Comparison of ENCODE assay signal across 24 cellular contexts in the genomic region with DNA sequence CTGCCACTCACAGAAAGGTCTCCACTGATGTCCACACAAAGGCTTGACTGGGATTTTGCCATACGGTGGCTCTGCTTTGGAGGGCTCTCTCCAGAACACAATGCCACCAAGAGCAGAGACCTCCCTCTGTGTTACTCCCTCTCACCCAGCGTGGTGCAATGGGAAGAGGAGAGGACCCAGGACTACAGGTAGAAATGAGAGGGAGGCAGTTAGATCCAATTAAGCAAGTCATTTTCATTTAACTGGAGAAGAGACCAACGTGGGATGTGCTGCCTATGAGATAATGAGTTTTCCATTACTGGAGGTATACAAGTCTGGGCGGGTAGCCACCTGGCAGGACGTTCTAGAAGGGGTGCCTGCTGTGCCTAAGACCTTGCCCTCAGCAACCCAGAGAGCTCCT. TPM values are rescaled to one million over a fixed set of nuclear protein-coding genes. Genes with fewer than 3 reads are reported as not detected.
A peak's percentile ranks its signal among the peaks of the same experiment; 100 is the strongest.
DNase-seq lines count a peak whose midpoint lies in the region; ATAC-seq and TF ChIP-seq lines count a peak whose summit lies in the region.
"Had no signal": no experiment of that assay in that cellular context is flagged by ENCODE, and none has a peak within 500 bp of the region (broad histone marks: within the 10 kb centered on the region; RNA-seq: fewer than 3 reads in every experiment).

No MANE protein-coding gene starts in this region.

- peak overlapping the region in 1 of 2 experiments; percentile 70 for H3K18ac ChIP-seq in mesenchymal stem cell (ENCODE audit: low read depth in 1 of 2, low read length in 2 of 2)

- POLR2A ChIA-PET in activated CD8-positive, alpha-beta T cell treated with anti-CD3 and anti-CD28 coated beads for 36 hours (lab: Charles Lee), result interaction anchor here (0.6 kb wide), 1 partner anchor 20 kb away, joined by 3 read pairs; no protein-coding TSS in a partner anchor

- no peak for TF ChIP-seq POLR2A in prostate gland (IDR thresholded peaks at IDR 0.05)

- intact Hi-C loops in prostate gland (cut with DNase I), result no loop called here
- intact Hi-C loops in activated CD8-positive, alpha-beta T cell treated with anti-CD3 and anti-CD28 coated beads for 36 hours (cut with micrococcal nuclease), result no loop called here

- H3K9me3 ChIP-seq in mesenchymal stem cell (ENCODE audit: control insufficient read depth, low read length), result no peaks in the 10 kb centered on the region
- no peaks in the 10 kb centered on the region for H3K9me3 ChIP-seq in smooth muscle cell (replicated peaks; ENCODE audit: low read depth)
- no peaks in the 10 kb centered on the region for H3K9me3 ChIP-seq in prostate gland
- H3K9me3 ChIP-seq: gastroesophageal sphincter, ovary had no signal

- H3F3A ChIP-seq in smooth muscle cell (ENCODE audit: low read depth), result peaks cover 52% of the 10 kb centered on the region

- no peaks in the 10 kb centered on the region for H3K9me3 Mint-ChIP-seq in brain
- H3K9me3 Mint-ChIP-seq in activated CD8-positive, alpha-beta T cell treated with anti-CD3 and anti-CD28 coated beads for 36 hours, result no peaks in the 10 kb centered on the region
- H3K9me3 Mint-ChIP-seq: activated naive CD4-positive, alpha-beta T cell treated with anti-CD3 and anti-CD28 coated beads, Interleukin-2, amount 10 ng/mL, durations not matched to agents 7 days and 5 days; activated T-cell treated with anti-CD3 and anti-CD28 coated beads, Interleukin-2, amount 50 U/mL, for 72 hours; CD8-positive, alpha-beta T cell; naive B cell; stimulated activated memory B cell treated with anti-CD40 and anti-IgM and Interleukin-4, amounts not matched to agents 10 μg/mL and 1 μg/mL and 100 μg/mL, for 72 hours had no signal

- peaks cover 21% of the 10 kb centered on the region for H3K79me1 ChIP-seq in mesenchymal stem cell (replicated peaks; ENCODE audit: low read length, poor library complexity, severe bottlenecking)

- H4K91ac ChIP-seq in mesenchymal stem cell (ENCODE audit: low read length), result peak overlapping the region; percentile 75

- peak overlapping the region in 1 of 2 experiments; percentile 87 for H3K14ac ChIP-seq in mesenchymal stem cell (ENCODE audit: low read length in 2 of 2)

- no peak overlapping the region for H3K4me2 ChIP-seq in mesenchymal stem cell (ENCODE audit: low read length, poor library complexity, severe bottlenecking)
- H3K4me2 ChIP-seq in smooth muscle cell, result peak overlapping the region; percentile 74

- DNase-seq in NCI-H69 (lab: John Stamatoyannopoulos, UW) (peak; percentile 41), mesenchymal stem cell (no peak), smooth muscle cell (lab: John Stamatoyannopoulos, UW; ENCODE audit: unreplicated experiment) (no peak), prostate gland (ENCODE audit: low spot score) (no peak)
- no peak for DNase-seq in activated CD8-positive, alpha-beta T cell treated with anti-CD3 and anti-CD28 coated beads for 36 hours
- DNase-seq: activated CD4-positive, alpha-beta T cell treated with anti-CD3 and anti-CD28 coated beads for 1 hour; activated naive CD4-positive, alpha-beta T cell treated with anti-CD3 and anti-CD28 coated beads, Interleukin-2, amount 10 ng/mL, durations not matched to agents 7 days and 5 days; activated T-cell treated with anti-CD3 and anti-CD28 coated beads, Interleukin-2, amount 50 U/mL, for 72 hours; AML-193; amygdala; CD8-positive, alpha-beta T cell; central memory CD4-positive, alpha-beta T cell; H7; naive B cell; NCI-H2171 treated with DMSO at 0.1 percent for 48 hours; NCI-H526; ovary had no signal

- H4K8ac ChIP-seq in mesenchymal stem cell (ENCODE audit: low read length), result peak overlapping the region; percentile 19

- peak overlapping the region in 1 of 2 experiments; percentile 34 for H3K23ac ChIP-seq in mesenchymal stem cell (ENCODE audit: low read length in 2 of 2)

- H3K27me3 ChIP-seq in mesenchymal stem cell (ENCODE audit: control insufficient read depth in 1 of 2, insufficient read depth in 1 of 2, low read length in 2 of 2) (no peaks in the 10 kb centered on the region), smooth muscle cell (ENCODE audit: low read depth) (no peaks in the 10 kb centered on the region), prostate gland (replicated peaks; ENCODE audit: insufficient read depth) (no peaks in the 10 kb centered on the region)
- H3K27me3 ChIP-seq: gastroesophageal sphincter, ovary had no signal

- peak overlapping the region; percentile 66 for H2AK5ac ChIP-seq in mesenchymal stem cell (ENCODE audit: low read length, severe bottlenecking)

- H3K36me3 ChIP-seq in mesenchymal stem cell (ENCODE audit: control insufficient read depth in 1 of 2, insufficient read depth in 2 of 2, low read depth in 1 of 2, low read length in 2 of 2), result no peaks in the 10 kb centered on the region
- H3K36me3 ChIP-seq in smooth muscle cell (ENCODE audit: low read depth), result no peaks in the 10 kb centered on the region
- no peaks in the 10 kb centered on the region for H3K36me3 ChIP-seq in prostate gland
- H3K36me3 ChIP-seq: gastroesophageal sphincter, ovary had no signal

- H3K4me1 Mint-ChIP-seq in brain, result peaks cover 99% of the 10 kb centered on the region
- peaks cover 30% of the 10 kb centered on the region for H3K4me1 Mint-ChIP-seq in activated CD8-positive, alpha-beta T cell treated with anti-CD3 and anti-CD28 coated beads for 36 hours (ENCODE audit: low read depth)

- H3K4me1 ChIP-seq in mesenchymal stem cell (ENCODE audit: control insufficient read depth, insufficient read depth, low read depth, low read length), result peaks cover 26% of the 10 kb centered on the region
- H3K4me1 ChIP-seq in smooth muscle cell (ENCODE audit: low read depth), result peaks cover 65% of the 10 kb centered on the region
- H3K4me1 ChIP-seq in prostate gland (replicated peaks), result peaks cover 21% of the 10 kb centered on the region

- peaks cover 40% of the 10 kb centered on the region for H3K79me2 ChIP-seq in smooth muscle cell (ENCODE audit: low read depth)

- H3K27ac ChIP-seq in mesenchymal stem cell (ENCODE audit: low read length, poor library complexity, severe bottlenecking), result no peak overlapping the region
- H3K27ac ChIP-seq in smooth muscle cell (ENCODE audit: low read depth), result peak overlapping the region; percentile 98
- no peak overlapping the region for H3K27ac ChIP-seq in prostate gland
- H3K27ac ChIP-seq: gastroesophageal sphincter, ovary had no signal

- peak overlapping the region; percentile 40 to 43 for H2BK12ac ChIP-seq in mesenchymal stem cell (ENCODE audit: low read length in 2 of 2)

- TF ChIP-seq CTCF in brain (conservative IDR thresholded peaks at IDR 0.05) (no peak), smooth muscle cell (IDR thresholded peaks at IDR 0.05; ENCODE audit: borderline replicate concordance, insufficient read depth, poor library complexity, severe bottlenecking) (no peak), prostate gland (IDR thresholded peaks at IDR 0.05) (no peak)
- TF ChIP-seq CTCF in activated CD8-positive, alpha-beta T cell treated with anti-CD3 and anti-CD28 coated beads for 36 hours (IDR thresholded peaks at IDR 0.05), result no peak

- CTCF ChIA-PET in activated CD8-positive, alpha-beta T cell treated with anti-CD3 and anti-CD28 coated beads for 36 hours (lab: Charles Lee), result interaction anchor here (0.9 kb wide), 1 partner anchor 13 kb away, joined by 3 read pairs; no protein-coding TSS in a partner anchor

- no peak overlapping the region for H2BK15ac ChIP-seq in mesenchymal stem cell (ENCODE audit: low read depth, poor library complexity, severe bottlenecking)

- no peak overlapping the region for H2BK5ac ChIP-seq in mesenchymal stem cell (ENCODE audit: low read depth, low read length, poor library complexity, severe bottlenecking)

- H3K27me3 Mint-ChIP-seq in brain, result no peaks in the 10 kb centered on the region
- H3K27me3 Mint-ChIP-seq in activated CD8-positive, alpha-beta T cell treated with anti-CD3 and anti-CD28 coated beads for 36 hours, result no peaks in the 10 kb centered on the region
- H3K27me3 Mint-ChIP-seq: activated naive CD4-positive, alpha-beta T cell treated with anti-CD3 and anti-CD28 coated beads, Interleukin-2, amount 10 ng/mL, durations not matched to agents 7 days and 5 days; naive B cell; stimulated activated memory B cell treated with anti-CD40 and anti-IgM and Interleukin-4, amounts not matched to agents 10 μg/mL and 1 μg/mL and 100 μg/mL, for 72 hours had no signal

- WGBS in mesenchymal stem cell, result 84% methylated on average over 4 of the region's 5 CpGs
- WGBS in smooth muscle cell (ENCODE audit: low lambda C conversion rate), result 85% methylated on average over 5 of the region's 5 CpGs
- WGBS in prostate gland, result 64% methylated on average over 5 of the region's 5 CpGs

- H3K27ac Mint-ChIP-seq in brain, result peak overlapping the region in 3 of 5 experiments; percentile 53 to 94 (median 84)
- no peak overlapping the region for H3K27ac Mint-ChIP-seq in activated CD8-positive, alpha-beta T cell treated with anti-CD3 and anti-CD28 coated beads for 36 hours
- H3K27ac Mint-ChIP-seq: activated naive CD4-positive, alpha-beta T cell treated with anti-CD3 and anti-CD28 coated beads, Interleukin-2, amount 10 ng/mL, durations not matched to agents 7 days and 5 days; activated T-cell treated with anti-CD3 and anti-CD28 coated beads, Interleukin-2, amount 50 U/mL, for 72 hours; CD8-positive, alpha-beta T cell; stimulated activated memory B cell treated with anti-CD40 and anti-IgM and Interleukin-4, amounts not matched to agents 10 μg/mL and 1 μg/mL and 100 μg/mL, for 72 hours had no signal

- H3K4ac ChIP-seq in mesenchymal stem cell (ENCODE audit: low read depth in 1 of 2, low read length in 2 of 2), result no peak overlapping the region

- H2AFZ ChIP-seq in mesenchymal stem cell (ENCODE audit: low read depth, low read length) (no peak overlapping the region), smooth muscle cell (ENCODE audit: low read depth) (no peak overlapping the region)

- H2BK120ac ChIP-seq in mesenchymal stem cell (ENCODE audit: low read depth, low read length), result no peak overlapping the region

- H3K9ac ChIP-seq in mesenchymal stem cell (ENCODE audit: low read length) (no peak overlapping the region), smooth muscle cell (ENCODE audit: low read depth) (peak overlapping the region; percentile 73)

- peaks cover 78% of the 10 kb centered on the region for H4K20me1 ChIP-seq in smooth muscle cell (ENCODE audit: low read depth)

- no peak for ATAC-seq in HG02970 (IDR thresholded peaks at IDR 0.05; ENCODE audit: low FRiP score, unreplicated experiment)
- no peak for ATAC-seq in activated CD8-positive, alpha-beta T cell treated with anti-CD3 and anti-CD28 coated beads for 36 hours
- no peak for ATAC-seq in GM18502 (IDR thresholded peaks at IDR 0.05; ENCODE audit: poor library complexity, unreplicated experiment)
- ATAC-seq: activated T-cell treated with anti-CD3 and anti-CD28 coated beads, Interleukin-2, amount 50 U/mL, for 72 hours; CD8-positive, alpha-beta T cell; gastroesophageal sphincter; K562; sciatic nerve; stimulated activated memory B cell treated with anti-CD40 and anti-IgM and Interleukin-4, amounts not matched to agents 10 μg/mL and 1 μg/mL and 100 μg/mL, for 72 hours had no signal

- H3K4me3 Mint-ChIP-seq in brain, result no peak overlapping the region
- H3K4me3 Mint-ChIP-seq in activated CD8-positive, alpha-beta T cell treated with anti-CD3 and anti-CD28 coated beads for 36 hours, result no peak overlapping the region
- H3K4me3 Mint-ChIP-seq: activated naive CD4-positive, alpha-beta T cell treated with anti-CD3 and anti-CD28 coated beads, Interleukin-2, amount 10 ng/mL, durations not matched to agents 7 days and 5 days; activated T-cell treated with anti-CD3 and anti-CD28 coated beads, Interleukin-2, amount 50 U/mL, for 72 hours; CD8-positive, alpha-beta T cell; naive B cell; stimulated activated memory B cell treated with anti-CD40 and anti-IgM and Interleukin-4, amounts not matched to agents 10 μg/mL and 1 μg/mL and 100 μg/mL, for 72 hours had no signal

- H3K4me3 ChIP-seq in mesenchymal stem cell (ENCODE audit: insufficient read depth in 1 of 2, low read depth in 1 of 2, low read length in 2 of 2) (no peak overlapping the region), smooth muscle cell (no peak overlapping the region), prostate gland (no peak overlapping the region)
- H3K4me3 ChIP-seq: gastroesophageal sphincter, K562, ovary had no signal

- H3K36me3 Mint-ChIP-seq in brain, result no peaks in the 10 kb centered on the region
- no peaks in the 10 kb centered on the region for H3K36me3 Mint-ChIP-seq in activated CD8-positive, alpha-beta T cell treated with anti-CD3 and anti-CD28 coated beads for 36 hours (ENCODE audit: low read depth)
- H3K36me3 Mint-ChIP-seq: activated naive CD4-positive, alpha-beta T cell treated with anti-CD3 and anti-CD28 coated beads, Interleukin-2, amount 10 ng/mL, durations not matched to agents 7 days and 5 days; CD8-positive, alpha-beta T cell; naive B cell; stimulated activated memory B cell treated with anti-CD40 and anti-IgM and Interleukin-4, amounts not matched to agents 10 μg/mL and 1 μg/mL and 100 μg/mL, for 72 hours had no signal

RNA-seq across cellular contexts. Expression of gene TOM1L2, which starts 34.2 kb away (rescaled TPM):
- polyA plus RNA-seq in brain (ENCODE audit: insufficient read depth, low read depth, low replicate concordance) (59.9 TPM), smooth muscle cell (20.3 and 37.9 TPM in 2 replicates)
- 40.1 TPM for polyA plus RNA-seq in mesenchymal stem cell (2013, experiment 1 of 2)
- polyA plus RNA-seq in mesenchymal stem cell (2013, experiment 2 of 2), result 35.1 TPM
- total RNA-seq in smooth muscle cell (27.0 and 27.3 TPM in 2 replicates), prostate gland (100 to 1,000 TPM; 162 to 185 TPM)
- 10 to 100 TPM; 10.3 to 10.8 TPM for total RNA-seq in activated CD8-positive, alpha-beta T cell treated with anti-CD3 and anti-CD28 coated beads for 36 hours

RNA-seq across cellular contexts. Expression of gene DRC3, which starts 34.7 kb away (rescaled TPM):
- polyA plus RNA-seq in brain (ENCODE audit: insufficient read depth, low read depth, low replicate concordance) (7.1 TPM), smooth muscle cell (0.83 and 2.4 TPM in 2 replicates)
- polyA plus RNA-seq in mesenchymal stem cell (2013, experiment 1 of 2), result 0.23 TPM
- 0.25 TPM for polyA plus RNA-seq in mesenchymal stem cell (2013, experiment 2 of 2)
- total RNA-seq in smooth muscle cell (0.72 TPM in 1 of 2 replicates, not detected in the other), prostate gland (1 to 10 TPM; 4.5 to 10.0 TPM)
- under 1 TPM in 1 of 2 experiments, not detected in 1; 0.25 TPM for total RNA-seq in activated CD8-positive, alpha-beta T cell treated with anti-CD3 and anti-CD28 coated beads for 36 hours
